In genomic region chr3:33787328-33788009, GRCh38 we compare ENCODE assay signal across 8 cellular contexts.
A peak's percentile ranks its signal among the peaks of the same experiment; 100 is the strongest.
DNase-seq lines count a peak whose midpoint lies in the region; ATAC-seq and TF ChIP-seq lines count a peak whose summit lies in the region.

No MANE protein-coding gene starts in this region.

- H3K27ac ChIP-seq in VCaP, result peak overlapping the region; percentile 17; the same call in 1 of the 2 replicates
- no peak overlapping the region for H3K27ac ChIP-seq in caudate nucleus (ENCODE audit: low read depth, low read length)

- peak; percentile 75 for ATAC-seq in HG02970 (IDR thresholded peaks at IDR 0.05; ENCODE audit: low FRiP score, unreplicated experiment)

- peak; percentile 75 for TF ChIP-seq CTCF in GM13976 (IDR thresholded peaks at IDR 0.05; ENCODE audit: borderline replicate concordance, control extremely low read depth, extremely low read depth, insufficient read depth, missing control alignments)
- TF ChIP-seq CTCF in VCaP (conservative IDR thresholded peaks at IDR 0.05), result peak; percentile 94

- in situ Hi-C loops in GM13976 (cut with MboI; ENCODE audit: low sequenced_read_pairs, unreplicated experiment), result loop anchor here (10.0 kb wide), 1 partner anchor 153 kb away; no protein-coding TSS in a partner anchor

- peak; percentile 20 for DNase-seq in 8988T
- DNase-seq in GM13976 (ENCODE audit: low spot score), result peak; percentile 55
- peak; percentile 36 for DNase-seq in NCI-H2029 treated with DMSO at 0.1 percent for 48 hours (lab: John Stamatoyannopoulos, UW)
- peak in 48 of 61 donors; percentile 1 to 67 (median 19) for DNase-seq in caudate nucleus (lab: John Stamatoyannopoulos, UW)
- DNase-seq in islet precursor cell, result peak; percentile 87
- DNase-seq in stimulated activated CD4-positive, alpha-beta T cell treated with anti-CD3 and anti-CD28 coated beads, Interleukin-15, amount 100 ng/mL, for 24 hours, result peak; percentile 62

Comparison
In these comparisons a context has a peak if more than half of its experiments do, and no peak if none do; other contexts are left out.
1. DNase-seq: peak in every context shown above with its lines; median percentile 87 in islet precursor cell; 62 in stimulated activated CD4-positive, alpha-beta T cell treated with anti-CD3 and anti-CD28 coated beads, Interleukin-15, amount 100 ng/mL, for 24 hours; 55 in GM13976; 36 in NCI-H2029 treated with DMSO at 0.1 percent for 48 hours; 20 in 8988T; 19 in caudate nucleus.